ENCODE assay signal across 19 cellular contexts in genomic region chr13:28340272-28340793, GRCh38.
A peak's percentile ranks its signal among the peaks of the same experiment; 100 is the strongest.
DNase-seq lines count a peak whose midpoint lies in the region; ATAC-seq and TF ChIP-seq lines count a peak whose summit lies in the region.
"Had no signal": no experiment of that assay in that cellular context is flagged by ENCODE, and none has a peak within 500 bp of the region (broad histone marks: within the 10 kb centered on the region; RNA-seq: fewer than 3 reads in every experiment).

No MANE protein-coding gene starts in this region.

- no peak overlapping the region for H3K4me3 ChIP-seq in BJ (ENCODE audit: low read depth, low read length)
- no peak overlapping the region for H3K4me3 ChIP-seq in GM23248
- no peak overlapping the region for H3K4me3 ChIP-seq in dorsolateral prefrontal cortex
- H3K4me3 ChIP-seq: pancreas, testis had no signal

- no peaks in the 10 kb centered on the region for H3K9me3 ChIP-seq in GM23248 (ENCODE audit: low read depth)
- H3K9me3 ChIP-seq: pancreas, testis had no signal

- DNase-seq in BJ (ENCODE audit: low read depth) (peak; percentile 82), GM23248 (peak; percentile 67), SW480 (ENCODE audit: low spot score) (peak; percentile 61), islet precursor cell (peak; percentile 62), dorsolateral prefrontal cortex (no peak), HPDE6-E6E7 (ENCODE audit: extremely low spot score) (no peak)
- DNase-seq: activated CD4-positive, alpha-beta T cell treated with anti-CD3 and anti-CD28 coated beads, Interleukin-2, amount 50 U/mL, for 1 hour; activated CD8-positive, alpha-beta memory T cell treated with anti-CD3 and anti-CD28 coated beads, Interleukin-2, amount 50 U/mL, for 48 hours; activated naive CD4-positive, alpha-beta T cell; natural killer cell; NCI-H1930; NCI-H345; pancreas; SHP77 treated with DMSO at 0.1 percent for 48 hours; T-helper 17 cell; testis had no signal

- TF ChIP-seq CTCF in BJ (IDR thresholded peaks at IDR 0.05; ENCODE audit: insufficient read depth, low read depth, low read length), result no peak
- no peak for TF ChIP-seq CTCF in dorsolateral prefrontal cortex (IDR thresholded peaks at IDR 0.05 in 54 of 56, conservative IDR thresholded peaks at IDR 0.05 in 2 of 56; ENCODE audit: low read depth in 1 of 56, partially characterized antibody in 56 of 56)

- 31 to 35% methylated on average over 2 of the region's 2 CpGs for WGBS in GM23248 (ENCODE audit: low coverage in 1 of 2, low lambda C conversion rate in 2 of 2, missing lambda C conversion rate in 2 of 2), 2 experiments

- H3K27ac ChIP-seq in GM23248 (peak overlapping the region; percentile 54), dorsolateral prefrontal cortex (no peak overlapping the region)
- H3K27ac ChIP-seq: pancreas, testis had no signal

- H3K27me3 ChIP-seq in BJ (ENCODE audit: control insufficient read depth, insufficient read depth, low read length) (no peaks in the 10 kb centered on the region), GM23248 (replicated peaks; ENCODE audit: insufficient read depth) (no peaks in the 10 kb centered on the region), dorsolateral prefrontal cortex (peaks cover 0 to 5% (median 0%) of the 10 kb centered on the region in 45 donors)
- H3K27me3 ChIP-seq: testis had no signal

- peaks cover 59% of the 10 kb centered on the region for H3K4me1 ChIP-seq in GM23248 (ENCODE audit: insufficient read depth)
- H3K4me1 ChIP-seq: pancreas had no signal

- H3K9ac ChIP-seq in GM23248, result no peak overlapping the region

- no peak for ATAC-seq in GM19328 (IDR thresholded peaks at IDR 0.05; ENCODE audit: unreplicated experiment)
- ATAC-seq: esophagus mucosa, natural killer cell, pancreas, sciatic nerve, T-helper 17 cell had no signal

- no peaks in the 10 kb centered on the region for H4K20me1 ChIP-seq in GM23248 (ENCODE audit: insufficient read depth)

- POLR2A ChIA-PET in BJ (lab: Charles Lee), result no interaction called here

- in situ Hi-C loops in GM23248 (cut with MboI), result no loop called here

- peaks cover 46% of the 10 kb centered on the region for H3F3A ChIP-seq in GM23248 (ENCODE audit: insufficient read depth)

- H3K79me2 ChIP-seq in GM23248 (ENCODE audit: insufficient read depth), result no peaks in the 10 kb centered on the region

- H2AFZ ChIP-seq in GM23248, result no peak overlapping the region

- no peaks in the 10 kb centered on the region for H3K36me3 ChIP-seq in BJ (ENCODE audit: control insufficient read depth, insufficient read depth, low read length)
- H3K36me3 ChIP-seq in GM23248 (ENCODE audit: low read depth), result no peaks in the 10 kb centered on the region
- H3K36me3 ChIP-seq: pancreas had no signal

- H3K9me2 ChIP-seq in GM23248 (ENCODE audit: insufficient read depth), result no peaks in the 10 kb centered on the region

- peak overlapping the region; percentile 18 for H3K4me2 ChIP-seq in GM23248 (ENCODE audit: unreplicated experiment)

- CTCF ChIA-PET in BJ (lab: Yijun Ruan, JAX), result no interaction called here

- intact Hi-C loops in dorsolateral prefrontal cortex (cut with DNase I), result no loop called here

Comparison
In these comparisons a context has a peak if more than half of its experiments do, and no peak if none do; other contexts are left out.
1. DNase-seq: peak in BJ (single experiment), GM23248 (single experiment), SW480 (single experiment) and islet precursor cell (single experiment); none in dorsolateral prefrontal cortex (0 of 10) and HPDE6-E6E7 (single experiment).